In the genomic region with DNA sequence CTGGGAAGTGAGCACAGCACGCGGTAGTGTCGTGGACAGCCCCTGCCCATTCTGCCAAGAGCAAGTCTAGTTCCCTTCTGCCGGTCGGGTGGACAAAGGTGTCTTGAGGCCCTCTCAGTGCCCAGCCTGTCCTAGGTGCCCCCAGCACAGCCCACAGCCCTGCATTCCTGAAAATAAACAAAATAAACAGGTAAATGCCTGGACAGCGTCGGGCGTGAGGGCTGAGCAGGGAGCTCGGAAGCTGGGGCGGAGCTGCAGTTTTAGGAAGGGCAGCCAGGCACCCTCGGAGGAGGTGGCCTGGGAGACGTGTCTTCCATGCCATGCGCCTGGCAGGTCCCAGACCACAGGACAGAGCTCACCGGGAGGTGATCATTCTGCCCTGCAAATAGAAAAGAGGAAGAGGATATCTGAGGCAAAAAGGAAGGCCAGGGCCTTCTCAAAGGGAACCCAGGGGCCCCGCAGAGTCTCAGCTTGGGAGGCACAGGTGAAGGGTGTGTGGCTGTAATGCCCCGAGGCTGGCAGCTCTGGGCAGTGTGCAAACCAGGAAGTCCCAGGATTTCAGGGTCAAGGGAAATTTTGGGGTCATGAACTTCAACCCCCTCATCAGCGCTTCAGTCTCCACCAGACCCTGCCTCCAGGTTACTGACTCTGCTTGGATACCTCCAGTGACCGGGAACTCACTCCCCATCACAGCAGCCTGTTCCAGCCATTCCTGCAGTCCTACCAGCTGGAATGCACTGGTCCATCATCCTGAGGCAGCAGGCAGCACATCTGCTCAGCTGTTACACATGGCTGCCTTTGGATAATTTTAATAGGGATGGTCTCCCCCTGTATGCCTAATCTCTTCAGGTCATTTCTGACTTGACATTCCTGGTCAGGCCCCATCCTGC, we compare ENCODE assay signal across 2 cellular contexts.
TF ChIP-seq lines count a peak whose summit lies in the region.

No MANE protein-coding gene starts in this region.

TF ChIP-seq in endothelial cell of umbilical vein, 7 proteins besides CTCF, POLR2A, EP300 and RAD21:
- TF ChIP-seq POLR2AphosphoS5 (IDR thresholded peaks at IDR 0.05; ENCODE audit: insufficient read depth, low read depth, low read length) (no peak), MAX (IDR thresholded peaks at IDR 0.05; ENCODE audit: insufficient read depth, insufficient read length) (no peak), JUN (IDR thresholded peaks at IDR 0.05; ENCODE audit: borderline replicate concordance, insufficient read depth, insufficient read length, low read depth) (no peak), MYC (IDR thresholded peaks at IDR 0.05; ENCODE audit: low read depth, low read length) (no peak), GATA2 (IDR thresholded peaks at IDR 0.05; ENCODE audit: insufficient read depth, insufficient read length, low read depth, low read length) (no peak), EZH2 (IDR thresholded peaks at IDR 0.05; ENCODE audit: borderline replicate concordance, low read depth, low read length, severe bottlenecking) (no peak), FOS (IDR thresholded peaks at IDR 0.05; ENCODE audit: borderline replicate concordance, insufficient read depth, low read length) (no peak)

TF ChIP-seq in neural cell, 6 proteins besides CTCF, POLR2A, EP300 and RAD21:
- TF ChIP-seq EZH2 (IDR thresholded peaks at IDR 0.05; ENCODE audit: borderline replicate concordance, insufficient read depth, low read length, poor library complexity, severe bottlenecking), result no peak
- TF ChIP-seq POLR2AphosphoS5 (IDR thresholded peaks at IDR 0.05), result no peak
- TF ChIP-seq SMC3 (conservative IDR thresholded peaks at IDR 0.05; ENCODE audit: poor library complexity), result no peak
- no peak for TF ChIP-seq TAF1 (IDR thresholded peaks at IDR 0.05; ENCODE audit: low read depth)
- no peak for TF ChIP-seq MXI1 (conservative IDR thresholded peaks at IDR 0.05; ENCODE audit: poor library complexity, severe bottlenecking)
- TF ChIP-seq, protein P1, sequence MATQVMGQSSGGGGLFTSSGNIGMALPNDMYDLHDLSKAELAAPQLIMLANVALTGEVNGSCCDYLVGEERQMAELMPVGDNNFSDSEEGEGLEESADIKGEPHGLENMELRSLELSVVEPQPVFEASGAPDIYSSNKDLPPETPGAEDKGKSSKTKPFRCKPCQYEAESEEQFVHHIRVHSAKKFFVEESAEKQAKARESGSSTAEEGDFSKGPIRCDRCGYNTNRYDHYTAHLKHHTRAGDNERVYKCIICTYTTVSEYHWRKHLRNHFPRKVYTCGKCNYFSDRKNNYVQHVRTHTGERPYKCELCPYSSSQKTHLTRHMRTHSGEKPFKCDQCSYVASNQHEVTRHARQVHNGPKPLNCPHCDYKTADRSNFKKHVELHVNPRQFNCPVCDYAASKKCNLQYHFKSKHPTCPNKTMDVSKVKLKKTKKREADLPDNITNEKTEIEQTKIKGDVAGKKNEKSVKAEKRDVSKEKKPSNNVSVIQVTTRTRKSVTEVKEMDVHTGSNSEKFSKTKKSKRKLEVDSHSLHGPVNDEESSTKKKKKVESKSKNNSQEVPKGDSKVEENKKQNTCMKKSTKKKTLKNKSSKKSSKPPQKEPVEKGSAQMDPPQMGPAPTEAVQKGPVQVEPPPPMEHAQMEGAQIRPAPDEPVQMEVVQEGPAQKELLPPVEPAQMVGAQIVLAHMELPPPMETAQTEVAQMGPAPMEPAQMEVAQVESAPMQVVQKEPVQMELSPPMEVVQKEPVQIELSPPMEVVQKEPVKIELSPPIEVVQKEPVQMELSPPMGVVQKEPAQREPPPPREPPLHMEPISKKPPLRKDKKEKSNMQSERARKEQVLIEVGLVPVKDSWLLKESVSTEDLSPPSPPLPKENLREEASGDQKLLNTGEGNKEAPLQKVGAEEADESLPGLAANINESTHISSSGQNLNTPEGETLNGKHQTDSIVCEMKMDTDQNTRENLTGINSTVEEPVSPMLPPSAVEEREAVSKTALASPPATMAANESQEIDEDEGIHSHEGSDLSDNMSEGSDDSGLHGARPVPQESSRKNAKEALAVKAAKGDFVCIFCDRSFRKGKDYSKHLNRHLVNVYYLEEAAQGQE (IDR thresholded peaks at IDR 0.05; ENCODE audit: borderline replicate concordance), result no peak
